8 cellular contexts compared by ENCODE assay signal in genomic region chr15:65981837-65982696, GRCh38.
DNase-seq lines count a peak whose midpoint lies in the region; ATAC-seq and TF ChIP-seq lines count a peak whose summit lies in the region.

No MANE protein-coding gene starts in this region.

- peaks cover 47% of the 10 kb centered on the region for H3K27me3 Mint-ChIP-seq in T-helper 1 cell treated with Interleukin-12 subunit alpha and Interleukin-12 subunit beta and Interleukin-4 antibody, amounts not matched to agents 30 μg/mL and 1 μg/mL, for 36 hours (ENCODE audit: low read depth)
- peaks cover 46% of the 10 kb centered on the region for H3K27me3 Mint-ChIP-seq in MCF 10A (ENCODE audit: insufficient read depth, unreplicated experiment)
- peaks cover 56% of the 10 kb centered on the region for H3K27me3 Mint-ChIP-seq in mesothelial cell of epicardium (ENCODE audit: low read depth)

- H3K4me3 Mint-ChIP-seq in T-helper 1 cell treated with Interleukin-12 subunit alpha and Interleukin-12 subunit beta and Interleukin-4 antibody, amounts not matched to agents 30 μg/mL and 1 μg/mL, for 36 hours: peak overlapping the region; percentile 23
- no peak overlapping the region for H3K4me3 Mint-ChIP-seq in MCF 10A (ENCODE audit: unreplicated experiment)
- H3K4me3 Mint-ChIP-seq in mesothelial cell of epicardium: peak overlapping the region; percentile 47
- H3K4me3 Mint-ChIP-seq in stimulated activated effector memory CD8-positive, alpha-beta T cell treated with anti-CD3 and anti-CD28 coated beads, Interleukin-12 subunit alpha, Interleukin-12 subunit beta, amount 100 ng/mL, for 72 hours: peak overlapping the region; percentile 48

- POLR2A ChIA-PET in MCF 10A (lab: Yijun Ruan, JAX): no interaction called here

- DNase-seq in GM10266 (ENCODE audit: extremely low spot score) (peak; percentile 64), MCF 10A (ENCODE audit: unreplicated experiment) (peak; percentile 45), mesothelial cell of epicardium (ENCODE audit: low spot score in 2 of 2, unreplicated experiment in 2 of 2) (peak; percentile 34 to 45)
- DNase-seq in stimulated activated effector memory CD8-positive, alpha-beta T cell treated with anti-CD3 and anti-CD28 coated beads, Interleukin-12 subunit alpha, Interleukin-12 subunit beta, amount 100 ng/mL, for 72 hours (ENCODE audit: low spot score in 2 of 2): peak; percentile 11 to 61

- H3K27ac Mint-ChIP-seq in T-helper 1 cell treated with Interleukin-12 subunit alpha and Interleukin-12 subunit beta and Interleukin-4 antibody, amounts not matched to agents 30 μg/mL and 1 μg/mL, for 36 hours: no peak overlapping the region
- no peak overlapping the region for H3K27ac Mint-ChIP-seq in MCF 10A (ENCODE audit: low read depth, unreplicated experiment)
- no peak overlapping the region for H3K27ac Mint-ChIP-seq in mesothelial cell of epicardium
- H3K27ac Mint-ChIP-seq in stimulated activated effector memory CD8-positive, alpha-beta T cell treated with anti-CD3 and anti-CD28 coated beads, Interleukin-12 subunit alpha, Interleukin-12 subunit beta, amount 100 ng/mL, for 72 hours: no peak overlapping the region

- H3K9me3 Mint-ChIP-seq in T-helper 1 cell treated with Interleukin-12 subunit alpha and Interleukin-12 subunit beta and Interleukin-4 antibody, amounts not matched to agents 30 μg/mL and 1 μg/mL, for 36 hours: no peaks in the 10 kb centered on the region
- H3K9me3 Mint-ChIP-seq in MCF 10A (ENCODE audit: unreplicated experiment) (no peaks in the 10 kb centered on the region), mesothelial cell of epicardium (no peaks in the 10 kb centered on the region)
- H3K9me3 Mint-ChIP-seq in stimulated activated effector memory CD8-positive, alpha-beta T cell treated with anti-CD3 and anti-CD28 coated beads, Interleukin-12 subunit alpha, Interleukin-12 subunit beta, amount 100 ng/mL, for 72 hours: no peaks in the 10 kb centered on the region

- no peaks in the 10 kb centered on the region for H3K36me3 Mint-ChIP-seq in T-helper 1 cell treated with Interleukin-12 subunit alpha and Interleukin-12 subunit beta and Interleukin-4 antibody, amounts not matched to agents 30 μg/mL and 1 μg/mL, for 36 hours (ENCODE audit: low read depth)
- H3K36me3 Mint-ChIP-seq in MCF 10A (ENCODE audit: insufficient read depth, unreplicated experiment): no peaks in the 10 kb centered on the region
- no peaks in the 10 kb centered on the region for H3K36me3 Mint-ChIP-seq in mesothelial cell of epicardium
- H3K36me3 Mint-ChIP-seq in stimulated activated effector memory CD8-positive, alpha-beta T cell treated with anti-CD3 and anti-CD28 coated beads, Interleukin-12 subunit alpha, Interleukin-12 subunit beta, amount 100 ng/mL, for 72 hours: no peaks in the 10 kb centered on the region

- peak; percentile 44 for TF ChIP-seq CTCF in GM10266 (IDR thresholded peaks at IDR 0.05; ENCODE audit: control insufficient read depth, insufficient read depth, low read depth, missing control alignments)
- TF ChIP-seq CTCF in MCF 10A (IDR thresholded peaks at IDR 0.05; ENCODE audit: unreplicated experiment): no peak
- TF ChIP-seq CTCF in mesothelial cell of epicardium (IDR thresholded peaks at IDR 0.05; ENCODE audit: unreplicated experiment): no peak

- intact Hi-C loops in MCF 10A (cut with micrococcal nuclease): loop anchor here (1.0 to 10.0 kb wide), 4 partner anchors 83 to 515 kb away; partner anchors contain the start of gene SNAPC5

- no TSS peak for BruUV-seq in MCF 10A (replicated peaks; lab: Mats Ljungman, UMichigan)

- H3K4me1 Mint-ChIP-seq in T-helper 1 cell treated with Interleukin-12 subunit alpha and Interleukin-12 subunit beta and Interleukin-4 antibody, amounts not matched to agents 30 μg/mL and 1 μg/mL, for 36 hours (ENCODE audit: low read depth): peaks cover 3% of the 10 kb centered on the region
- no peaks in the 10 kb centered on the region for H3K4me1 Mint-ChIP-seq in MCF 10A (ENCODE audit: insufficient read depth, unreplicated experiment)
- peaks cover 17% of the 10 kb centered on the region for H3K4me1 Mint-ChIP-seq in mesothelial cell of epicardium
- peaks cover 10% of the 10 kb centered on the region for H3K4me1 Mint-ChIP-seq in stimulated activated effector memory CD8-positive, alpha-beta T cell treated with anti-CD3 and anti-CD28 coated beads, Interleukin-12 subunit alpha, Interleukin-12 subunit beta, amount 100 ng/mL, for 72 hours

- CTCF ChIA-PET in MCF 10A (lab: Yijun Ruan, JAX): interaction anchor here (0.7 to 1.8 kb wide), 4 partner anchors 19 to 306 kb away, joined by 3 to 14 read pairs (median 3); no protein-coding TSS in a partner anchor

- ATAC-seq in HG03139 (IDR thresholded peaks at IDR 0.05; ENCODE audit: unreplicated experiment) (peak; percentile 51), GM19035 (IDR thresholded peaks at IDR 0.05; ENCODE audit: unreplicated experiment) (no peak), GM19395 (IDR thresholded peaks at IDR 0.05; ENCODE audit: unreplicated experiment) (no peak)
- peak; percentile 75 for ATAC-seq in stimulated activated effector memory CD8-positive, alpha-beta T cell treated with anti-CD3 and anti-CD28 coated beads, Interleukin-12 subunit alpha, Interleukin-12 subunit beta, amount 100 ng/mL, for 72 hours

Comparison
In these comparisons a context has a peak if more than half of its experiments do, and no peak if none do; other contexts are left out.
1. ATAC-seq: peak in HG03139 (single experiment) and stimulated activated effector memory CD8-positive, alpha-beta T cell treated with anti-CD3 and anti-CD28 coated beads, Interleukin-12 subunit alpha, Interleukin-12 subunit beta, amount 100 ng/mL, for 72 hours (single experiment); none in GM19035 (single experiment) and GM19395 (single experiment).
2. Peak in every context shown above with its lines, with median percentiles within 50 percentile points of each other: DNase-seq.